ENCODE assay signal across 9 cellular contexts in the genomic region with DNA sequence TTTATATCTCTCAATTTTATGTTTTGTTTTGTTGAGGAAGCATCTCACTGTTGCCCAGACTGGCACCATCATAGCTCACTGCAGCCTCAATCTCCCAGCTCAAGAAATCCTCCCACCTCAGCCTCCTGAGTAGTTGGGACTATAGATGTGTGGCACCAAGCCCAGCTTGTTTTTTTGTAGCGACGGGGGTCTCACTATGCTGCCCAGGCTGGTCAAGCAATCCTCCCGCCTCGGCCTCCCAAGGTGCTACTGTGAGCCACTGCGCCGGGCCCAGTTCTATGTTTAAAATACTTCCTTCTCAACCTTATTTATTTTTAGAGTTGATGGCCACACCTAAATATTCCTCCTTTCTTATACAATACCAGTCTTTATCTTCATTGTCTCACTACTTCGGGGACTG. TPM values are rescaled to one million over a fixed set of nuclear protein-coding genes. Genes with fewer than 3 reads are reported as not detected.
DNase-seq lines count a peak whose midpoint lies in the region; ATAC-seq and TF ChIP-seq lines count a peak whose summit lies in the region.
"Had no signal": no experiment of that assay in that cellular context is flagged by ENCODE, and none has a peak within 500 bp of the region (broad histone marks: within the 10 kb centered on the region; RNA-seq: fewer than 3 reads in every experiment).

No MANE protein-coding gene starts in this region.

- peaks cover 14% of the 10 kb centered on the region for H3F3A ChIP-seq in MM.1S (ENCODE audit: insufficient read depth, low read length)

- peaks cover 19% of the 10 kb centered on the region for H3K4me1 ChIP-seq in MM.1S (ENCODE audit: low read length)
- peaks cover 54% of the 10 kb centered on the region for H3K4me1 ChIP-seq in osteoblast (ENCODE audit: insufficient read depth, low read length)

- no peak for TF ChIP-seq CTCF in GM06990 (IDR thresholded peaks at IDR 0.05; ENCODE audit: insufficient read depth, low read length, poor library complexity, severe bottlenecking)
- TF ChIP-seq CTCF in MM.1S (IDR thresholded peaks at IDR 0.05; ENCODE audit: low read length): no peak
- no peak for TF ChIP-seq CTCF in chondrocyte (IDR thresholded peaks at IDR 0.05)
- TF ChIP-seq CTCF in osteoblast (IDR thresholded peaks at IDR 0.05; ENCODE audit: extremely low read depth, low read depth, low read length): no peak

- H3K4me3 ChIP-seq in GM06990 (replicated peaks; ENCODE audit: low read depth, low read length): peak overlapping the region; percentile 85
- H3K4me3 ChIP-seq in MM.1S (ENCODE audit: low read length): 0 out of 2 replicates have a peak overlapping the region, but pooled peaks have one; percentile 88
- H3K4me3 ChIP-seq in osteoblast (ENCODE audit: insufficient read depth, low read length): peak overlapping the region; percentile 84

- peak overlapping the region; percentile 55 for H3K27ac Mint-ChIP-seq in chondrocyte (ENCODE audit: unreplicated experiment)

- H3K36me3 ChIP-seq in GM06990 (ENCODE audit: control insufficient read depth, insufficient read depth, low read length) (peaks cover 7% of the 10 kb centered on the region), MM.1S (replicated peaks; ENCODE audit: insufficient read depth, low read length) (no peaks in the 10 kb centered on the region), osteoblast (ENCODE audit: insufficient read depth, low read length) (peaks cover 7% of the 10 kb centered on the region)

- no peaks in the 10 kb centered on the region for H3K9me3 Mint-ChIP-seq in chondrocyte (ENCODE audit: low read depth)

- no peak overlapping the region for H3K9ac ChIP-seq in MM.1S (ENCODE audit: low read length)

- no peaks in the 10 kb centered on the region for H3K9me3 ChIP-seq in MM.1S (replicated peaks; ENCODE audit: insufficient read depth, low read length)
- H3K9me3 ChIP-seq in osteoblast (ENCODE audit: low read depth, low read length): no peaks in the 10 kb centered on the region

- DNase-seq in GM06990 (ENCODE audit: extremely low read depth, insufficient read length) (no peak), MM.1S (no peak), chondrocyte (ENCODE audit: low spot score) (peak; percentile 41), osteoblast (ENCODE audit: insufficient read length, low spot score, missing footprints) (no peak), AG08396 (ENCODE audit: low spot score) (no peak), hypothalamus (lab: John Stamatoyannopoulos, UW) (no peak)
- DNase-seq: hippocampal formation had no signal

- H3K27ac ChIP-seq in MM.1S (ENCODE audit: low read length) (no peak overlapping the region), osteoblast (ENCODE audit: low read depth, low read length) (peak overlapping the region; percentile 98)

- H3K27me3 Mint-ChIP-seq in chondrocyte (ENCODE audit: low read depth): no peaks in the 10 kb centered on the region

- H4K20me1 ChIP-seq in MM.1S (ENCODE audit: insufficient read depth, low read length) (no peaks in the 10 kb centered on the region), osteoblast (ENCODE audit: insufficient read depth, low read length) (peaks cover 10% of the 10 kb centered on the region)

- H2AFZ ChIP-seq in MM.1S (ENCODE audit: low read length) (no peak overlapping the region), osteoblast (ENCODE audit: low read length) (no peak overlapping the region)

- H3K27me3 ChIP-seq in GM06990 (replicated peaks; ENCODE audit: control insufficient read depth, insufficient read depth, low read length): no peaks in the 10 kb centered on the region
- no peaks in the 10 kb centered on the region for H3K27me3 ChIP-seq in MM.1S (replicated peaks; ENCODE audit: insufficient read depth, low read length)
- H3K27me3 ChIP-seq in osteoblast (ENCODE audit: insufficient read depth, low read length): no peaks in the 10 kb centered on the region

- H3K9me2 ChIP-seq in MM.1S (replicated peaks; ENCODE audit: insufficient read depth, low read length): no peaks in the 10 kb centered on the region

- H3K4me1 Mint-ChIP-seq in chondrocyte (ENCODE audit: low read depth): peaks cover 46% of the 10 kb centered on the region

- H3K79me2 ChIP-seq in MM.1S (ENCODE audit: low read length): peaks cover 40% of the 10 kb centered on the region
- peaks cover 39% of the 10 kb centered on the region for H3K79me2 ChIP-seq in osteoblast (ENCODE audit: insufficient read depth, low read length)

- ATAC-seq in GM18907 (IDR thresholded peaks at IDR 0.05; ENCODE audit: unreplicated experiment): no peak
- no peak for ATAC-seq in GM21529 (IDR thresholded peaks at IDR 0.05; ENCODE audit: unreplicated experiment)

- H3K36me3 Mint-ChIP-seq in chondrocyte (ENCODE audit: low read depth): peaks cover 5% of the 10 kb centered on the region

- peak overlapping the region; percentile 94 for H3K4me3 Mint-ChIP-seq in chondrocyte (ENCODE audit: unreplicated experiment)

- H3K4me2 ChIP-seq in MM.1S (ENCODE audit: low read depth, low read length) (peak overlapping the region; percentile 87), osteoblast (ENCODE audit: insufficient read depth, low read length) (peak overlapping the region; percentile 96)

RNA-seq across cellular contexts. Expression of a gene that starts 1.9 kb away (rescaled TPM):
- total RNA-seq in chondrocyte (290 to 445 TPM (median 444 TPM) in 3 replicates), osteoblast (144 and 165 TPM in 2 replicates)

RNA-seq across cellular contexts. Expression of a gene that starts 8.7 kb away (rescaled TPM):
- total RNA-seq in chondrocyte (157 to 228 TPM (median 219 TPM) in 3 replicates), osteoblast (117 and 121 TPM in 2 replicates)

RNA-seq across cellular contexts. Expression of a gene that starts 55.0 kb away (rescaled TPM):
- total RNA-seq in chondrocyte (73.6 to 78.2 TPM (median 74.9 TPM) in 3 replicates), osteoblast (29.5 and 30.0 TPM in 2 replicates)
